Comparison of ENCODE assay signal across 8 cellular contexts in genomic region chr20:34514897-34515483, GRCh38. TPM values are rescaled to one million over a fixed set of nuclear protein-coding genes. Genes with fewer than 3 reads are reported as not detected.
A peak's percentile ranks its signal among the peaks of the same experiment; 100 is the strongest.
DNase-seq lines count a peak whose midpoint lies in the region; ATAC-seq, FAIRE-seq and TF ChIP-seq lines count a peak whose summit lies in the region.

No MANE protein-coding gene starts in this region.

- BruUV-seq in MCF 10A (replicated peaks; lab: Mats Ljungman, UMichigan) = no TSS peak

- H3K9me3 Mint-ChIP-seq in MCF 10A (ENCODE audit: unreplicated experiment) (no peaks in the 10 kb centered on the region), mesothelial cell of epicardium (no peaks in the 10 kb centered on the region)

- ATAC-seq in Right ventricle myocardium inferior (no peak), HG03097 (IDR thresholded peaks at IDR 0.05; ENCODE audit: low FRiP score, unreplicated experiment) (no peak)

- H3K4me3 Mint-ChIP-seq in MCF 10A (ENCODE audit: unreplicated experiment) = peak overlapping the region; percentile 97
- H3K4me3 Mint-ChIP-seq in mesothelial cell of epicardium = peak overlapping the region; percentile 98

- peaks cover 74% of the 10 kb centered on the region for H3K4me1 ChIP-seq in left ventricle myocardium inferior

- H3K27me3 ChIP-seq in left ventricle myocardium inferior (ENCODE audit: low read depth) = no peaks in the 10 kb centered on the region

- peak overlapping the region; percentile 87 for H3K4me3 ChIP-seq in left ventricle myocardium inferior

- H3K36me3 Mint-ChIP-seq in MCF 10A (ENCODE audit: insufficient read depth, unreplicated experiment) (peaks cover 47% of the 10 kb centered on the region), mesothelial cell of epicardium (peaks cover 4% of the 10 kb centered on the region)

- POLR2A ChIA-PET in MCF 10A (lab: Yijun Ruan, JAX) = interaction anchor here (0.5 to 4.4 kb wide), 31 partner anchors 10 to 958 kb away, joined by 3 to 205 read pairs (median 6); partner anchors contain the start of genes ACSS2, AHCY, ITCH and MAP1LC3A

- no peak for FAIRE-seq in urothelium cell line (lab: Jason Lieb, UNC)

- H3K27ac Mint-ChIP-seq in MCF 10A (ENCODE audit: low read depth, unreplicated experiment) (peak overlapping the region; percentile 99), mesothelial cell of epicardium (peak overlapping the region; percentile 100)

- peak overlapping the region; percentile 97 for H3K27ac ChIP-seq in left ventricle myocardium inferior (replicated peaks)

- TF ChIP-seq CTCF in left ventricle myocardium inferior (IDR thresholded peaks at IDR 0.05; ENCODE audit: borderline replicate concordance) = no peak
- no peak for TF ChIP-seq CTCF in MCF 10A (IDR thresholded peaks at IDR 0.05; ENCODE audit: unreplicated experiment)
- TF ChIP-seq CTCF in mesothelial cell of epicardium (IDR thresholded peaks at IDR 0.05; ENCODE audit: unreplicated experiment) = no peak

- no peak for DNase-seq in left ventricle myocardium inferior
- no peak for DNase-seq in Right ventricle myocardium inferior (ENCODE audit: missing footprints)
- DNase-seq in MCF 10A (ENCODE audit: unreplicated experiment) = no peak
- no peak for DNase-seq in mesothelial cell of epicardium (ENCODE audit: low spot score in 2 of 2, unreplicated experiment in 2 of 2)
- DNase-seq in NCI-H2171 (lab: John Stamatoyannopoulos, UW) = no peak
- DNase-seq in putamen (ENCODE audit: low spot score) = no peak
- no peak for DNase-seq in urothelium cell line (ENCODE audit: low spot score)

- CTCF ChIA-PET in MCF 10A (lab: Yijun Ruan, JAX) = interaction anchor here (0.6 to 3.9 kb wide), 7 partner anchors 12 to 324 kb away, joined by 3 to 40 read pairs (median 6); no protein-coding TSS in a partner anchor

- H3K27me3 Mint-ChIP-seq in MCF 10A (ENCODE audit: insufficient read depth, unreplicated experiment) (no peaks in the 10 kb centered on the region), mesothelial cell of epicardium (ENCODE audit: low read depth) (no peaks in the 10 kb centered on the region)

- H3K4me1 Mint-ChIP-seq in MCF 10A (ENCODE audit: insufficient read depth, unreplicated experiment) (peaks cover 15% of the 10 kb centered on the region), mesothelial cell of epicardium (peaks cover 21% of the 10 kb centered on the region)

- H3K9me3 ChIP-seq in left ventricle myocardium inferior (replicated peaks) = no peaks in the 10 kb centered on the region

- H3K36me3 ChIP-seq in left ventricle myocardium inferior = peaks cover 13% of the 10 kb centered on the region

- intact Hi-C loops in left ventricle myocardium inferior (cut with micrococcal nuclease) = no loop called here
- intact Hi-C loops in Right ventricle myocardium inferior (cut with DNase I) = no loop called here
- intact Hi-C loops in MCF 10A (cut with micrococcal nuclease) = loop anchor here (2.0 kb wide), 1 partner anchor 202 kb away; no protein-coding TSS in a partner anchor

RNA-seq across cellular contexts. Expression of gene DYNLRB1, which starts 1.2 kb away (rescaled TPM):
- total RNA-seq in left ventricle myocardium inferior = 166 TPM
- total RNA-seq in Right ventricle myocardium inferior = 172 TPM
- total RNA-seq in MCF 10A (2022) = 127 and 145 TPM in 2 replicates
- total RNA-seq in mesothelial cell of epicardium = 95.9 to 101 TPM (median 96.7 TPM) in 3 replicates

RNA-seq across cellular contexts. Expression of gene MAP1LC3A, which starts 43.5 kb away (rescaled TPM):
- 110 TPM for total RNA-seq in left ventricle myocardium inferior
- 112 TPM for total RNA-seq in Right ventricle myocardium inferior
- total RNA-seq in MCF 10A (2022) = 10.5 and 10.7 TPM in 2 replicates
- total RNA-seq in mesothelial cell of epicardium = 36.0 to 42.2 TPM (median 37.8 TPM) in 3 replicates
